In the genomic region with DNA sequence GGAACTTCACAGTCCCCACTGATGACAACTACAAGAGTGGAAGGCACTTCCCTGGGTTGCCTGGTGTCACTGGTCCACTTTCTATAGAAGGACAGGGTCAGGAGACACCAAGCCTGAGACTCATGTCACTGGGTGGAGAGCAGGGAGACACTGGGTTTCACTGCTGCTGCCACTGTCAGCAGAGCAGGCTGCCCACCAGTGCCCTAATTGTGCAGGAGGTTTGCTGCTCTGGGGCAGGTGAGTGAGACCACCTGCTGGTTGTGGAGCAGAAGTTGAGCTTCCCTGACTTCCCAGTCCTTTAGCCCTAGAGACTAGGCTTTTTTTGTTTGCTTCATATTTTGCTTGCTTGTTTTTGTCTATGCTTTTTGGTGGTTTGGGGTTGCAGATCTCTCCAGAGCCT, we compare ENCODE assay signal across 1 cellular context.
A peak's percentile ranks its signal among the peaks of the same experiment; 100 is the strongest.
TF ChIP-seq lines count a peak whose summit lies in the region.

No MANE protein-coding gene starts in this region.

TF ChIP-seq in HepG2, 621 proteins besides CTCF, POLR2A, EP300 and RAD21 (continued from another document):
- TF ChIP-seq ZBTB20 (CRISPR knock-in tag; IDR thresholded peaks at IDR 0.05; ENCODE audit: borderline replicate concordance, low read depth) (no peak), BRD4 (CRISPR knock-in tag; IDR thresholded peaks at IDR 0.05) (no peak), STAG1 (CRISPR knock-in tag; IDR thresholded peaks at IDR 0.05) (peak; percentile 56), ZSCAN20 (CRISPR knock-in tag; IDR thresholded peaks at IDR 0.05; ENCODE audit: borderline replicate concordance) (no peak), ZNF577 (CRISPR knock-in tag; IDR thresholded peaks at IDR 0.05; ENCODE audit: borderline replicate concordance, low read depth) (no peak)
